ENCODE assay signal across 8 cellular contexts in genomic region chr1:117324357-117324756, GRCh38.
"Had no signal": no experiment of that assay in that cellular context is flagged by ENCODE, and none has a peak within 500 bp of the region (broad histone marks: within the 10 kb centered on the region; RNA-seq: fewer than 3 reads in every experiment).

No MANE protein-coding gene starts in this region.

- H3K4me3 ChIP-seq: GM12878 had no signal

- ATAC-seq: GM12878 had no signal

- DNase-seq: GDM1, GF-D8 had no signal

- FAIRE-seq: G401.6, GM12878, GM12891, GM12892, GM18507, GM19239 had no signal
